Comparison of ENCODE assay signal across 16 cellular contexts in the genomic region with DNA sequence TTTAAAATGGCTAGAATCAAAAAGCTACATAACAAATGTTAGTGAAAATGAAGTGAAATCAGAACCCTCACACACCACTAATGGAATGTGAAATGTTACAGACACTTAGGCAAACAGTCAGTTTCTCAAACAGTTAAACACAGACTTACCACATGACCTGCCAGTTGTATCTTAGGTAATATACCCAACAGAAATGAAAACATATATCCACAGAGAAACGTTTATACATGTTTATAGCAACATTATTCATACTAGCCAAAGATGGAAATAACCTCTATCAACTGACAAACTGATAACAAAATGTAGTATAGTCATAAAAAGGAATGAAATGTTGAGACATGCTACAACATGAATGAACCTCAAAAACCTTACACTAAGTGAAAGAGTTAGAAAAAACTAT.
DNase-seq lines count a peak whose midpoint lies in the region; ATAC-seq and TF ChIP-seq lines count a peak whose summit lies in the region.
"Had no signal": no experiment of that assay in that cellular context is flagged by ENCODE, and none has a peak within 500 bp of the region (broad histone marks: within the 10 kb centered on the region; RNA-seq: fewer than 3 reads in every experiment).

No MANE protein-coding gene starts in this region.

- no peak overlapping the region for H2AK9ac ChIP-seq in IMR-90 (replicated peaks; ENCODE audit: low read depth, low read length, poor library complexity)

- no peak overlapping the region for H4K91ac ChIP-seq in IMR-90 (ENCODE audit: insufficient read depth, low read depth, low read length)

- H3K4me2 ChIP-seq in IMR-90 (ENCODE audit: low read depth, low read length) (no peak overlapping the region), mammary epithelial cell (ENCODE audit: insufficient read depth, low read depth, low read length) (peak overlapping the region; percentile 37)

- TF ChIP-seq RAD21 in IMR-90 (IDR thresholded peaks at IDR 0.05; ENCODE audit: low read length): no peak

- POLR2A ChIA-PET in IMR-90 (lab: Charles Lee; ENCODE audit: unreplicated experiment): no interaction called here
- POLR2A ChIA-PET in WTC11 (lab: Charles Lee): no interaction called here

- H3K18ac ChIP-seq in IMR-90 (ENCODE audit: low read depth, low read length): no peak overlapping the region

- peaks cover 22% of the 10 kb centered on the region; the same call in 1 of the 2 replicates for H3K9me3 Mint-ChIP-seq in WTC11

- H3K4me1 ChIP-seq in IMR-90 (ENCODE audit: control insufficient read depth, insufficient read depth, low read length) (peaks cover 6% of the 10 kb centered on the region), mammary epithelial cell (ENCODE audit: insufficient read depth, low read length) (peaks cover 13% of the 10 kb centered on the region)

- H3K79me2 ChIP-seq in mammary epithelial cell (ENCODE audit: insufficient read depth, low read length): no peaks in the 10 kb centered on the region

- H2BK5ac ChIP-seq in IMR-90 (ENCODE audit: low read depth, low read length, poor library complexity, severe bottlenecking): peak overlapping the region; percentile 83

- H2AFZ ChIP-seq in IMR-90 (replicated peaks; ENCODE audit: low read length, poor library complexity) (no peak overlapping the region), mammary epithelial cell (ENCODE audit: low read depth, low read length) (no peak overlapping the region)

- H3K27me3 ChIP-seq in IMR-90 (ENCODE audit: control insufficient read depth, insufficient read depth, low read length) (no peaks in the 10 kb centered on the region), mammary epithelial cell (ENCODE audit: insufficient read depth, low read length) (no peaks in the 10 kb centered on the region)

- H3K23ac ChIP-seq in IMR-90 (ENCODE audit: low read depth, low read length): no peak overlapping the region

- DNase-seq in IMR-90: peak; percentile 64
- peak; percentile 79 for DNase-seq in mammary epithelial cell
- peak; percentile 44 for DNase-seq in fibroblast of villous mesenchyme (ENCODE audit: low read depth)
- no peak for DNase-seq in WTC11 (ENCODE audit: low spot score)
- DNase-seq: C1 segment of cervical spinal cord; Calu3; CD4-positive, alpha-beta memory T cell; COR-L47; DMS53; DMS79 treated with DMSO at 0.1 percent for 48 hours; GF-D8; GOT3; HFFc6 had no signal

- intact Hi-C loops in IMR-90 (cut with micrococcal nuclease): no loop called here
- intact Hi-C loops in mammary epithelial cell (cut with micrococcal nuclease): no loop called here

- no peak overlapping the region for H4K8ac ChIP-seq in IMR-90 (ENCODE audit: low read depth in 2 of 2, low read length in 2 of 2)

- no peak overlapping the region for H3K14ac ChIP-seq in IMR-90 (replicated peaks; ENCODE audit: low read depth, low read length)

- H3K27ac Mint-ChIP-seq in WTC11: no peak overlapping the region
- H3K27ac Mint-ChIP-seq: CD4-positive, alpha-beta memory T cell; HFFc6 had no signal

- H3K27ac ChIP-seq in IMR-90 (ENCODE audit: insufficient read depth, low read length): no peak overlapping the region
- peak overlapping the region; percentile 46 for H3K27ac ChIP-seq in mammary epithelial cell (ENCODE audit: insufficient read depth, low read depth, low read length)

- H3K4me3 ChIP-seq in IMR-90 (ENCODE audit: insufficient read depth, low read depth, low read length): no peak overlapping the region
- H3K4me3 ChIP-seq in mammary epithelial cell (replicated peaks in 1 of 3; ENCODE audit: insufficient read depth in 1 of 3, low read depth in 2 of 3, low read length in 3 of 3): no peak overlapping the region
- no peak overlapping the region for H3K4me3 ChIP-seq in fibroblast of villous mesenchyme (ENCODE audit: low read depth, low read length)
- H3K4me3 ChIP-seq: HAP-1 had no signal

- no peak overlapping the region for H4K5ac ChIP-seq in IMR-90 (ENCODE audit: low read depth, low read length)

- H3K56ac ChIP-seq in IMR-90 (ENCODE audit: extremely low read depth, insufficient read depth, low read length): no peak overlapping the region

- H3K4me1 Mint-ChIP-seq in WTC11: no peaks in the 10 kb centered on the region
- H3K4me1 Mint-ChIP-seq: CD4-positive, alpha-beta memory T cell had no signal

- in situ Hi-C loops in IMR-90 (cut with MboI; ENCODE audit: low sequenced_read_pairs) (no loop called here), mammary epithelial cell (cut with MboI; ENCODE audit: low sequenced_read_pairs in 2 of 2) (no loop called here)

- ATAC-seq in IMR-90 (ENCODE audit: low read depth) (peak; percentile 70), HG03354 (IDR thresholded peaks at IDR 0.05; ENCODE audit: poor library complexity, severe bottlenecking, unreplicated experiment) (no peak), WTC11 (no peak), GM19023 (IDR thresholded peaks at IDR 0.05; ENCODE audit: unreplicated experiment) (no peak)

- H2AK5ac ChIP-seq in IMR-90 (ENCODE audit: low read depth, low read length): no peak overlapping the region

- H3K79me1 ChIP-seq in IMR-90 (ENCODE audit: low read depth in 1 of 2, low read length in 2 of 2): no peaks in the 10 kb centered on the region

- H4K20me1 ChIP-seq in IMR-90 (ENCODE audit: insufficient read depth, low read length) (no peaks in the 10 kb centered on the region), mammary epithelial cell (ENCODE audit: insufficient read depth, low read length) (no peaks in the 10 kb centered on the region)

- no peak overlapping the region for H2BK20ac ChIP-seq in IMR-90 (ENCODE audit: low read depth, low read length)

- no peak for TF ChIP-seq POLR2A in IMR-90 (IDR thresholded peaks at IDR 0.05; ENCODE audit: low read depth, low read length)

- 0 out of 2 replicates have a peak, but pooled peaks cover 1% of the 10 kb centered on the region for H3K9me3 ChIP-seq in IMR-90 (ENCODE audit: control insufficient read depth, insufficient read depth, low read length)
- H3K9me3 ChIP-seq in mammary epithelial cell (replicated peaks; ENCODE audit: insufficient read depth, low read length): no peaks in the 10 kb centered on the region

- H2BK15ac ChIP-seq in IMR-90 (ENCODE audit: low read depth, low read length): no peak overlapping the region

- H3K36me3 ChIP-seq in IMR-90 (ENCODE audit: control insufficient read depth, insufficient read depth, low read length) (no peaks in the 10 kb centered on the region), mammary epithelial cell (ENCODE audit: insufficient read depth, low read length) (no peaks in the 10 kb centered on the region)
- H3K36me3 ChIP-seq: HAP-1 had no signal

- CTCF ChIA-PET in IMR-90 (lab: Yijun Ruan, JAX) (no interaction called here), mammary epithelial cell (lab: Charles Lee; ENCODE audit: low non-redundant PET) (no interaction called here), WTC11 (lab: Charles Lee) (no interaction called here)

- dilution Hi-C loops in IMR-90 (cut with HindIII; ENCODE audit: low sequenced_read_pairs, unreplicated experiment): no loop called here
- dilution Hi-C loops in mammary epithelial cell (cut with HindIII; ENCODE audit: low sequenced_read_pairs): no loop called here

- no CpG with 5 or more reads among the region's 1 CpG for WGBS in IMR-90 (ENCODE audit: extremely low coverage in 2 of 2, insufficient read length in 1 of 2), 2 experiments
- 14% methylated on average over 1 of the region's 1 CpG for WGBS in mammary epithelial cell (ENCODE audit: low coverage, missing lambda C conversion rate)

- no peak overlapping the region for H3K4me3 Mint-ChIP-seq in WTC11
- H3K4me3 Mint-ChIP-seq: CD4-positive, alpha-beta memory T cell; HFFc6 had no signal

- H2BK120ac ChIP-seq in IMR-90 (ENCODE audit: low read depth, low read length): no peak overlapping the region

- H3K9me1 ChIP-seq in IMR-90 (ENCODE audit: insufficient read depth, low read length): no peaks in the 10 kb centered on the region

- BruUV-seq in IMR-90 (replicated peaks; lab: Mats Ljungman, UMichigan) (no TSS peak), mammary epithelial cell (replicated peaks; lab: Mats Ljungman, UMichigan) (no TSS peak)

- no peak for TF ChIP-seq CTCF in IMR-90 (conservative IDR thresholded peaks at IDR 0.05; ENCODE audit: low read depth, low read length)
- no peak for TF ChIP-seq CTCF in mammary epithelial cell (conservative IDR thresholded peaks at IDR 0.05 in 1 of 2, IDR thresholded peaks at IDR 0.05 in 1 of 2; ENCODE audit: extremely low read depth in 1 of 2, insufficient read depth in 1 of 2, low read depth in 1 of 2, low read length in 2 of 2)
- no peak for TF ChIP-seq CTCF in fibroblast of villous mesenchyme (IDR thresholded peaks at IDR 0.05; ENCODE audit: insufficient read depth, low read depth, low read length)
- no peak for TF ChIP-seq CTCF in WTC11 (IDR thresholded peaks at IDR 0.05)

- H3K36me3 Mint-ChIP-seq in WTC11: no peaks in the 10 kb centered on the region
- H3K36me3 Mint-ChIP-seq: CD4-positive, alpha-beta memory T cell had no signal

- H3K4ac ChIP-seq in IMR-90 (ENCODE audit: low read depth, low read length): no peak overlapping the region

- no peak overlapping the region for H3K9ac ChIP-seq in IMR-90 (ENCODE audit: low read depth, low read length)
- H3K9ac ChIP-seq in mammary epithelial cell (ENCODE audit: insufficient read depth, low read length): no peak overlapping the region

- H3K27me3 Mint-ChIP-seq in WTC11 (ENCODE audit: low read depth): no peaks in the 10 kb centered on the region
- H3K27me3 Mint-ChIP-seq: CD4-positive, alpha-beta memory T cell had no signal

TF ChIP-seq in IMR-90, 13 proteins besides CTCF, POLR2A, EP300 and RAD21:
- no peak for TF ChIP-seq SMC3 (IDR thresholded peaks at IDR 0.05; ENCODE audit: low read depth, low read length)
- no peak for TF ChIP-seq RFX5 (IDR thresholded peaks at IDR 0.05; ENCODE audit: low read depth, low read length)

TF ChIP-seq in WTC11, 78 proteins besides CTCF, POLR2A, EP300 and RAD21 (continues in another document):
- no peak for TF ChIP-seq ZSCAN18 (CRISPR knock-in tag; IDR thresholded peaks at IDR 0.05)
- TF ChIP-seq SMAD4 (CRISPR knock-in tag; IDR thresholded peaks at IDR 0.05): no peak
- no peak for TF ChIP-seq SP1 (CRISPR knock-in tag; conservative IDR thresholded peaks at IDR 0.05)
- no peak for TF ChIP-seq ZNF671 (CRISPR knock-in tag; IDR thresholded peaks at IDR 0.05)
- TF ChIP-seq ZNF138 (CRISPR knock-in tag; conservative IDR thresholded peaks at IDR 0.05): no peak
